1 cellular context compared by ENCODE assay signal in the genomic region with DNA sequence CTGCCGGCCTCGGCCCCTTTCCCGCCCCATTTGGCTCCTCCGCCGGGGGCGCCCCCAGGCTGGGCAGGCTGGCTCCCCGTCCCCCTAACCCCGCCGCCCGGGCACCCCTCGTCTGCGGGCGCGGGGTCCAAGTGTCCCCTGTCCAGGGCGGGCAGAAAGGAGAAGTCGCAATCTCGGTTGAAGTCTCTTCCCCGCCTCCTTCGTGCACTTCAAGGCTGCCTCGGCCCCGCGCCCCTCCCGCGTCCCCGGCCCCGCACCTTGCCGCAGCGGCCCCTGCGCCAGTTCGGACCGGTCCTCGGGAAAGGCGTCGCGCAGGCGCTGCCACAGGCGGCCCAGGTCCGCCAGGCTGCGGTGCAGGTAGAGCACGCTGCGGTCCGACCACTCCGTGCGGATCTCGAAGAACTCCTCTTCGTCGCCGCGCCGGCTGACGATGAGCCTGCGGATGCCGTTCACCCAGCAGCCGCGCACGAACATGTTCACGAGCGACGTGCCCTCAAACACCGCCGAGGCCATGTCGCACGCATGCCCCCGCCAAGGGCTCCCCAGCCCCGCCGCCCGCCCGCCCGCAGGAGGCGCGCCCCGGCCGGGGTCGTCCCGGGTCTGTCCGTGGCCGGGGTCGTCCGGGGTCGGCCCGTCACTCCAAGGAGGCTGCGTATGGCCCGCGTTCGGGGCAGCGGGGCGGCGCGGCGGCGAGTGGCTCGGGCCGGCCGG.
TF ChIP-seq lines count a peak whose summit lies in the region.

PXDC1 (minus strand) TSS at position 695 of the 711 bp plus-strand sequence; CDS start at position 513, 182 bp downstream.

TF ChIP-seq in HepG2, 621 proteins besides CTCF, POLR2A, EP300 and RAD21 (continued from another document and continues in another):
- peak; percentile 2; the same call in 1 of the 2 replicates for TF ChIP-seq ZSCAN5A (CRISPR knock-in tag; IDR thresholded peaks at IDR 0.05; ENCODE audit: borderline replicate concordance)
- no peak for TF ChIP-seq ZNF790 (CRISPR knock-in tag; IDR thresholded peaks at IDR 0.05; ENCODE audit: borderline replicate concordance)
- no peak for TF ChIP-seq ZKSCAN8 (CRISPR knock-in tag; IDR thresholded peaks at IDR 0.05; ENCODE audit: borderline replicate concordance)
- TF ChIP-seq FOSL1 (CRISPR knock-in tag; IDR thresholded peaks at IDR 0.05; ENCODE audit: borderline replicate concordance): no peak
- no peak for TF ChIP-seq PTBP1 (IDR thresholded peaks at IDR 0.05; ENCODE audit: low read depth, low read length, poor library complexity, severe bottlenecking)
- TF ChIP-seq KLF13 (CRISPR knock-in tag; IDR thresholded peaks at IDR 0.05): no peak
- peak; percentile 85 for TF ChIP-seq IRX3 (CRISPR knock-in tag; IDR thresholded peaks at IDR 0.05; ENCODE audit: borderline replicate concordance, low read depth)
- peak; percentile 44 for TF ChIP-seq ZNF883 (CRISPR knock-in tag; IDR thresholded peaks at IDR 0.05; ENCODE audit: not compliant biosample characterization)
- TF ChIP-seq, protein P1, sequence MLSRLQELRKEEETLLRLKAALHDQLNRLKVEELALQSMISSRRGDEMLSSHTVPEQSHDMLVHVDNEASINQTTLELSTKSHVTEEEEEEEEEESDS (CRISPR knock-in tag; IDR thresholded peaks at IDR 0.05; ENCODE audit: borderline replicate concordance): no peak
- no peak; the same call in 1 of the 2 replicates for TF ChIP-seq ZSCAN21 (CRISPR knock-in tag; IDR thresholded peaks at IDR 0.05; ENCODE audit: borderline replicate concordance)
- peak; percentile 67; the same call in 1 of the 2 replicates for TF ChIP-seq ZBTB44 (CRISPR knock-in tag; IDR thresholded peaks at IDR 0.05)
- TF ChIP-seq NCOA1 (CRISPR knock-in tag; IDR thresholded peaks at IDR 0.05): 0 out of 2 replicates have a peak, but pooled peaks have one; percentile 31
- TF ChIP-seq ZSCAN25 (CRISPR knock-in tag; IDR thresholded peaks at IDR 0.05): no peak; the same call in 1 of the 2 replicates
- no peak for TF ChIP-seq SETDB1 (CRISPR knock-in tag; IDR thresholded peaks at IDR 0.05; ENCODE audit: borderline replicate concordance)
- TF ChIP-seq THAP11 (CRISPR knock-in tag; IDR thresholded peaks at IDR 0.05): no peak
- TF ChIP-seq RAD51 (IDR thresholded peaks at IDR 0.05; ENCODE audit: borderline replicate concordance): no peak
- 0 out of 2 replicates have a peak, but pooled peaks have one; percentile 58 for TF ChIP-seq ZNF550 (CRISPR knock-in tag; IDR thresholded peaks at IDR 0.05; ENCODE audit: borderline replicate concordance)
- TF ChIP-seq, protein P2, sequence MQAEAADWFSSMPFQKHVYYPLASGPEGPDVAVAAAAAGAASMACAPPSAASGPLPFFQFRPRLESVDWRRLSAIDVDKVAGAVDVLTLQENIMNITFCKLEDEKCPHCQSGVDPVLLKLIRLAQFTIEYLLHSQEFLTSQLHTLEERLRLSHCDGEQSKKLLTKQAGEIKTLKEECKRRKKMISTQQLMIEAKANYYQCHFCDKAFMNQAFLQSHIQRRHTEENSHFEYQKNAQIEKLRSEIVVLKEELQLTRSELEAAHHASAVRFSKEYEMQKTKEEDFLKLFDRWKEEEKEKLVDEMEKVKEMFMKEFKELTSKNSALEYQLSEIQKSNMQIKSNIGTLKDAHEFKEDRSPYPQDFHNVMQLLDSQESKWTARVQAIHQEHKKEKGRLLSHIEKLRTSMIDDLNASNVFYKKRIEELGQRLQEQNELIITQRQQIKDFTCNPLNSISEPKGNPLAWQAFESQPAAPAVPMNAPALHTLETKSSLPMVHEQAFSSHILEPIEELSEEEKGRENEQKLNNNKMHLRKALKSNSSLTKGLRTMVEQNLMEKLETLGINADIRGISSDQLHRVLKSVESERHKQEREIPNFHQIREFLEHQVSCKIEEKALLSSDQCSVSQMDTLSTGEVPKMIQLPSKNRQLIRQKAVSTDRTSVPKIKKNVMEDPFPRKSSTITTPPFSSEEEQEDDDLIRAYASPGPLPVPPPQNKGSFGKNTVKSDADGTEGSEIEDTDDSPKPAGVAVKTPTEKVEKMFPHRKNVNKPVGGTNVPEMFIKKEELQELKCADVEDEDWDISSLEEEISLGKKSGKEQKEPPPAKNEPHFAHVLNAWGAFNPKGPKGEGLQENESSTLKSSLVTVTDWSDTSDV (CRISPR knock-in tag; IDR thresholded peaks at IDR 0.05): no peak
- no peak for TF ChIP-seq ZNF10 (CRISPR knock-in tag; IDR thresholded peaks at IDR 0.05; ENCODE audit: borderline replicate concordance, low read depth)
- no peak for TF ChIP-seq PRDM10 (CRISPR knock-in tag; IDR thresholded peaks at IDR 0.05; ENCODE audit: low read depth)
- TF ChIP-seq RNF2 (conservative IDR thresholded peaks at IDR 0.05; ENCODE audit: low read depth): no peak
- TF ChIP-seq, protein P3, sequence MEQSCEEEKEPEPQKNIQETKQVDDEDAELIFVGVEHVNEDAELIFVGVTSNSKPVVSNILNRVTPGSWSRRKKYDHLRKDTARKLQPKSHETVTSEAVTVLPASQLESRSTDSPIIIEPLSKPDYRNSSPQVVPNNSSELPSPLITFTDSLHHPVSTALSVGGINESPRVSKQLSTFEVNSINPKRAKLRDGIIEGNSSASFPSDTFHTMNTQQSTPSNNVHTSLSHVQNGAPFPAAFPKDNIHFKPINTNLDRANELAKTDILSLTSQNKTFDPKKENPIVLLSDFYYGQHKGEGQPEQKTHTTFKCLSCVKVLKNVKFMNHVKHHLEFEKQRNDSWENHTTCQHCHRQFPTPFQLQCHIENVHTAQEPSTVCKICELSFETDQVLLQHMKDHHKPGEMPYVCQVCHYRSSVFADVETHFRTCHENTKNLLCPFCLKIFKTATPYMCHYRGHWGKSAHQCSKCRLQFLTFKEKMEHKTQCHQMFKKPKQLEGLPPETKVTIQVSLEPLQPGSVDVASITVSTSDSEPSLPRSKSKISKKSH (CRISPR knock-in tag; IDR thresholded peaks at IDR 0.05; ENCODE audit: borderline replicate concordance): 0 out of 2 replicates have a peak, but pooled peaks have one; percentile 38
- 0 out of 2 replicates have a peak, but pooled peaks have one; percentile 2 for TF ChIP-seq ZNF335 (CRISPR knock-in tag; IDR thresholded peaks at IDR 0.05)
- no peak for TF ChIP-seq ZNF652 (CRISPR knock-in tag; IDR thresholded peaks at IDR 0.05; ENCODE audit: borderline replicate concordance, low read depth)
- no peak for TF ChIP-seq TCF7 (IDR thresholded peaks at IDR 0.05; ENCODE audit: low read depth)
- no peak for TF ChIP-seq SP140L (CRISPR knock-in tag; IDR thresholded peaks at IDR 0.05; ENCODE audit: borderline replicate concordance)
- TF ChIP-seq SPEN (CRISPR knock-in tag; IDR thresholded peaks at IDR 0.05; ENCODE audit: low read depth): peak; percentile 32; the same call in 1 of the 2 replicates
- TF ChIP-seq MAFG (CRISPR knock-in tag; IDR thresholded peaks at IDR 0.05): no peak
- TF ChIP-seq PAXIP1 (CRISPR knock-in tag; conservative IDR thresholded peaks at IDR 0.05): no peak
- TF ChIP-seq KAT2B (IDR thresholded peaks at IDR 0.05; ENCODE audit: borderline replicate concordance, low read depth, low read length): no peak
- no peak for TF ChIP-seq ZNF12 (CRISPR knock-in tag; IDR thresholded peaks at IDR 0.05)
- no peak for TF ChIP-seq PRPF4 (IDR thresholded peaks at IDR 0.05; ENCODE audit: low read depth, low read length, poor library complexity, severe bottlenecking)
- peak; percentile 20; the same call in 1 of the 2 replicates for TF ChIP-seq NFYB (CRISPR knock-in tag; IDR thresholded peaks at IDR 0.05)
- no peak for TF ChIP-seq ATF6 (CRISPR knock-in tag; conservative IDR thresholded peaks at IDR 0.05)
- no peak for TF ChIP-seq ZNF850 (CRISPR knock-in tag; conservative IDR thresholded peaks at IDR 0.05)
- no peak for TF ChIP-seq ZNF629 (CRISPR knock-in tag; conservative IDR thresholded peaks at IDR 0.05)
- no peak; the same call in 1 of the 2 replicates for TF ChIP-seq GLI4 (CRISPR knock-in tag; IDR thresholded peaks at IDR 0.05; ENCODE audit: borderline replicate concordance)
